Comparison of ENCODE assay signal across 17 cellular contexts in the genomic region with DNA sequence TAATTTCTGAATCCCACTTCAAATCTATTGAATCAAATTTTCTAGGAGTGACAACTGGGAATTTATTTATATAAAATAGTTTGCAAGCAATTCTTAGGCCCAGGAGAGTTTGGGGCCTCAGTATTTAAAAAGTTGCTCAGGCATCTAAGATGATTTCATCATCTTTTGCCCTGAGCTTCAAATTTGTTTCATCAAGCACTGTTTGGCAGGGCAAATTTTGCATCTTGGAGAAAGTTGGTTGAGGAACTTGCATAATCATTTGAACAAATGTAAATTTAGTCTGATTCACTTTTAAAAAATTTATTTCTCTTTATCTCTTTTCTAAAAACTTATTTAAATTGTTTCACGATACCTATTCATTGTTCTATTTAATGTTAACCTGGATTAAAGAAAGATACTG.
"Had no signal": no experiment of that assay in that cellular context is flagged by ENCODE, and none has a peak within 500 bp of the region (broad histone marks: within the 10 kb centered on the region; RNA-seq: fewer than 3 reads in every experiment).

No MANE protein-coding gene starts in this region.

- ATAC-seq: heart left ventricle; natural killer cell; sciatic nerve; stimulated activated naive B cell treated with anti-CD40 and anti-IgM and Interleukin-4, amounts not matched to agents 10 μg/mL and 1 μg/mL and 100 μg/mL, for 72 hours; stimulated activated naive CD8-positive, alpha-beta T cell treated with anti-CD3 and anti-CD28 coated beads, Interleukin-15, amount 100 ng/mL, for 72 hours; upper lobe of right lung had no signal

- H3K36me3 ChIP-seq: colonic mucosa, heart left ventricle, tibial nerve, upper lobe of right lung had no signal

- H3K4me1 ChIP-seq: colonic mucosa, heart left ventricle, testis, tibial nerve, upper lobe of right lung had no signal

- H3K36me3 Mint-ChIP-seq: natural killer cell; stimulated activated naive B cell treated with anti-CD40 and anti-IgM and Interleukin-4, amounts not matched to agents 10 μg/mL and 1 μg/mL and 100 μg/mL, for 72 hours had no signal

- H3K27ac ChIP-seq: colonic mucosa, heart left ventricle, skin epidermis, testis, tibial nerve, upper lobe of right lung had no signal

- H3K9me3 Mint-ChIP-seq: neural crest cell; stimulated activated naive B cell treated with anti-CD40 and anti-IgM and Interleukin-4, amounts not matched to agents 10 μg/mL and 1 μg/mL and 100 μg/mL, for 72 hours had no signal

- H3K4me1 Mint-ChIP-seq: natural killer cell; neural crest cell; stimulated activated naive B cell treated with anti-CD40 and anti-IgM and Interleukin-4, amounts not matched to agents 10 μg/mL and 1 μg/mL and 100 μg/mL, for 72 hours; stimulated activated naive CD8-positive, alpha-beta T cell treated with anti-CD3 and anti-CD28 coated beads, Interleukin-15, amount 100 ng/mL, for 72 hours had no signal

- H3K27me3 Mint-ChIP-seq: stimulated activated naive B cell treated with anti-CD40 and anti-IgM and Interleukin-4, amounts not matched to agents 10 μg/mL and 1 μg/mL and 100 μg/mL, for 72 hours; stimulated activated naive CD8-positive, alpha-beta T cell treated with anti-CD3 and anti-CD28 coated beads, Interleukin-15, amount 100 ng/mL, for 72 hours had no signal

- DNase-seq: colonic mucosa; effector CD4-positive, alpha-beta T cell; foreskin melanocyte; heart left ventricle; hypothalamus; kidney glomerular epithelial cell; natural killer cell; stimulated activated CD4-positive, alpha-beta T cell treated with anti-CD3 and anti-CD28 coated beads, Interleukin-2, amount 100 ng/mL, for 24 hours; stimulated activated CD4-positive, alpha-beta T cell treated with anti-CD3 and anti-CD28 coated beads, Interleukin-4, amount 100 ng/mL, for 4 hours; stimulated activated naive B cell treated with anti-CD40 and anti-IgM and Interleukin-4, amounts not matched to agents 10 μg/mL and 1 μg/mL and 100 μg/mL, for 72 hours; stimulated activated naive CD8-positive, alpha-beta T cell treated with anti-CD3 and anti-CD28 coated beads, Interleukin-15, amount 100 ng/mL, for 72 hours; testis; upper lobe of right lung had no signal

- H3K4me3 Mint-ChIP-seq: natural killer cell; neural crest cell; stimulated activated naive B cell treated with anti-CD40 and anti-IgM and Interleukin-4, amounts not matched to agents 10 μg/mL and 1 μg/mL and 100 μg/mL, for 72 hours; stimulated activated naive CD8-positive, alpha-beta T cell treated with anti-CD3 and anti-CD28 coated beads, Interleukin-15, amount 100 ng/mL, for 72 hours had no signal

- H3K4me3 ChIP-seq: colonic mucosa, heart left ventricle, skin epidermis, testis, tibial nerve, upper lobe of right lung had no signal

- H3K27me3 ChIP-seq: colonic mucosa, heart left ventricle, testis, tibial nerve, upper lobe of right lung had no signal

- H3K27ac Mint-ChIP-seq: natural killer cell; stimulated activated naive B cell treated with anti-CD40 and anti-IgM and Interleukin-4, amounts not matched to agents 10 μg/mL and 1 μg/mL and 100 μg/mL, for 72 hours; stimulated activated naive CD8-positive, alpha-beta T cell treated with anti-CD3 and anti-CD28 coated beads, Interleukin-15, amount 100 ng/mL, for 72 hours had no signal

- H3K9me3 ChIP-seq: colonic mucosa, heart left ventricle, testis, tibial nerve, upper lobe of right lung had no signal
